Comparison of ENCODE assay signal across 1 cellular context in the genomic region with DNA sequence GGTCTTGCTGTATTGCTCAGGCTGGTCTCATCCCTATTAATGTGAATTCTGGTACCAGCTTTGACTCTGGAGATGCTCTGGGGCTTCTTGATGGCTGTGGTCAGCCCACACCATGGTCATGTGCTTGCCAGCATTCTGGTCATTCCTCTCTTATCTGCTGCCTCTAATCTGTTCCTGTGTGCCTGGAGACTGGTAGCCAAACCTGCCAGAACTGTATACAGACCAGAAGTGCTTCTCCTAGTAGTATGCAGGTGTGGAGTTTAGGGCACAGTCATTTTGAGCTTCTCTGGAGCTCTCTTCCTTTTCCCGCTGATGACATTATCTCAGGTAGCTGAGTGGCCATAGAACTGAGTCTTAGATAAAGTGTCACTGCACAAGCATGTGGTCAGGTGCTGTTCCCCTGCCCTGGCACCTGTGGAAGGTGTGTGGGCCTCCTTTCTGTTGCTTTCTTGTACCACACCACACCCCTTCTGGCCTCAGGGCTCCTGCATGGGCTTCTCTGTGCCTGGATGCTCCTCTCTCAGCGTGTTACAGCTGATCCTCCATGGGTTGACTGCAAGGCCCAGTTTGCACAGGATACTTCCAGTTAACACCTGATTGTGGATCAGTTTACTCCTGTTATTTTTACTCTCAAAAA.
TF ChIP-seq lines count a peak whose summit lies in the region.

No MANE protein-coding gene starts in this region.

TF ChIP-seq in GM23338, 12 proteins besides CTCF, POLR2A, EP300 and RAD21 (continued from another document):
- TF ChIP-seq, protein P1, sequence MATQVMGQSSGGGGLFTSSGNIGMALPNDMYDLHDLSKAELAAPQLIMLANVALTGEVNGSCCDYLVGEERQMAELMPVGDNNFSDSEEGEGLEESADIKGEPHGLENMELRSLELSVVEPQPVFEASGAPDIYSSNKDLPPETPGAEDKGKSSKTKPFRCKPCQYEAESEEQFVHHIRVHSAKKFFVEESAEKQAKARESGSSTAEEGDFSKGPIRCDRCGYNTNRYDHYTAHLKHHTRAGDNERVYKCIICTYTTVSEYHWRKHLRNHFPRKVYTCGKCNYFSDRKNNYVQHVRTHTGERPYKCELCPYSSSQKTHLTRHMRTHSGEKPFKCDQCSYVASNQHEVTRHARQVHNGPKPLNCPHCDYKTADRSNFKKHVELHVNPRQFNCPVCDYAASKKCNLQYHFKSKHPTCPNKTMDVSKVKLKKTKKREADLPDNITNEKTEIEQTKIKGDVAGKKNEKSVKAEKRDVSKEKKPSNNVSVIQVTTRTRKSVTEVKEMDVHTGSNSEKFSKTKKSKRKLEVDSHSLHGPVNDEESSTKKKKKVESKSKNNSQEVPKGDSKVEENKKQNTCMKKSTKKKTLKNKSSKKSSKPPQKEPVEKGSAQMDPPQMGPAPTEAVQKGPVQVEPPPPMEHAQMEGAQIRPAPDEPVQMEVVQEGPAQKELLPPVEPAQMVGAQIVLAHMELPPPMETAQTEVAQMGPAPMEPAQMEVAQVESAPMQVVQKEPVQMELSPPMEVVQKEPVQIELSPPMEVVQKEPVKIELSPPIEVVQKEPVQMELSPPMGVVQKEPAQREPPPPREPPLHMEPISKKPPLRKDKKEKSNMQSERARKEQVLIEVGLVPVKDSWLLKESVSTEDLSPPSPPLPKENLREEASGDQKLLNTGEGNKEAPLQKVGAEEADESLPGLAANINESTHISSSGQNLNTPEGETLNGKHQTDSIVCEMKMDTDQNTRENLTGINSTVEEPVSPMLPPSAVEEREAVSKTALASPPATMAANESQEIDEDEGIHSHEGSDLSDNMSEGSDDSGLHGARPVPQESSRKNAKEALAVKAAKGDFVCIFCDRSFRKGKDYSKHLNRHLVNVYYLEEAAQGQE (IDR thresholded peaks at IDR 0.05; ENCODE audit: unreplicated experiment): no peak
- TF ChIP-seq POLR2AphosphoS5 (IDR thresholded peaks at IDR 0.05; ENCODE audit: low read depth): no peak
- TF ChIP-seq, protein P2, sequence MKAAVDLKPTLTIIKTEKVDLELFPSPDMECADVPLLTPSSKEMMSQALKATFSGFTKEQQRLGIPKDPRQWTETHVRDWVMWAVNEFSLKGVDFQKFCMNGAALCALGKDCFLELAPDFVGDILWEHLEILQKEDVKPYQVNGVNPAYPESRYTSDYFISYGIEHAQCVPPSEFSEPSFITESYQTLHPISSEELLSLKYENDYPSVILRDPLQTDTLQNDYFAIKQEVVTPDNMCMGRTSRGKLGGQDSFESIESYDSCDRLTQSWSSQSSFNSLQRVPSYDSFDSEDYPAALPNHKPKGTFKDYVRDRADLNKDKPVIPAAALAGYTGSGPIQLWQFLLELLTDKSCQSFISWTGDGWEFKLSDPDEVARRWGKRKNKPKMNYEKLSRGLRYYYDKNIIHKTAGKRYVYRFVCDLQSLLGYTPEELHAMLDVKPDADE (IDR thresholded peaks at IDR 0.05): no peak
- no peak for TF ChIP-seq NANOG (IDR thresholded peaks at IDR 0.05; ENCODE audit: borderline replicate concordance)
- no peak for TF ChIP-seq CREB1 (CRISPR knock-in tag; IDR thresholded peaks at IDR 0.05; ENCODE audit: low read depth)
- no peak for TF ChIP-seq EZH2 (IDR thresholded peaks at IDR 0.05; ENCODE audit: low read depth, unreplicated experiment)
- no peak for TF ChIP-seq ZNF331 (CRISPR knock-in tag; IDR thresholded peaks at IDR 0.05; ENCODE audit: low read depth)
- no peak for TF ChIP-seq ZNF114 (CRISPR knock-in tag; IDR thresholded peaks at IDR 0.05)
- TF ChIP-seq ZNF462 (CRISPR knock-in tag; IDR thresholded peaks at IDR 0.05): no peak
